ENCODE assay signal across 9 cellular contexts in genomic region chr7:130943336-130943901, GRCh38.
DNase-seq lines count a peak whose midpoint lies in the region; ATAC-seq, FAIRE-seq and TF ChIP-seq lines count a peak whose summit lies in the region.
"Had no signal": no experiment of that assay in that cellular context is flagged by ENCODE, and none has a peak within 500 bp of the region (broad histone marks: within the 10 kb centered on the region; RNA-seq: fewer than 3 reads in every experiment).

No MANE protein-coding gene starts in this region.

- peak overlapping the region; percentile 89 to 97 (median 94) for H3K4me3 Mint-ChIP-seq in CD4-positive, alpha-beta memory T cell
- no peak overlapping the region for H3K4me3 Mint-ChIP-seq in astrocyte (ENCODE audit: unreplicated experiment)
- H3K4me3 Mint-ChIP-seq: neural crest cell had no signal

- FAIRE-seq in astrocyte (lab: Jason Lieb, UNC) = peak; percentile 23

- DNase-seq in CD4-positive, alpha-beta memory T cell = peak in 4 of 5 donors; percentile 62 to 68 (median 64)
- DNase-seq in M059J (ENCODE audit: low read depth) (peak; percentile 84), astrocyte (ENCODE audit: low read depth) (peak; percentile 92), kidney tubule cell (ENCODE audit: low spot score) (peak; percentile 74), thoracic aorta (ENCODE audit: low spot score) (no peak), amygdala (lab: John Stamatoyannopoulos, UW) (no peak)

- no peaks in the 10 kb centered on the region for H3K36me3 ChIP-seq in CD4-positive, alpha-beta memory T cell (ENCODE audit: insufficient read depth, low read length)
- H3K36me3 ChIP-seq in astrocyte (ENCODE audit: insufficient read depth, low read length) (no peaks in the 10 kb centered on the region), thoracic aorta (peaks cover 2% of the 10 kb centered on the region)

- H3K4me1 ChIP-seq in CD4-positive, alpha-beta memory T cell (ENCODE audit: insufficient read depth, low read length) = peaks cover 95% of the 10 kb centered on the region
- H3K4me1 ChIP-seq in astrocyte (ENCODE audit: insufficient read depth, low read length) (peaks cover 26% of the 10 kb centered on the region), thoracic aorta (ENCODE audit: control insufficient read depth in 1 of 2, low read depth in 2 of 2) (peaks cover 35 to 69% of the 10 kb centered on the region in 2 donors)

- no peak for TF ChIP-seq CTCF in astrocyte (IDR thresholded peaks at IDR 0.05; ENCODE audit: insufficient read depth, low read depth, low read length)
- no peak for TF ChIP-seq CTCF in thoracic aorta (IDR thresholded peaks at IDR 0.05)

- no peaks in the 10 kb centered on the region for H3K9me3 Mint-ChIP-seq in CD4-positive, alpha-beta memory T cell
- H3K9me3 Mint-ChIP-seq in astrocyte (ENCODE audit: unreplicated experiment) = no peaks in the 10 kb centered on the region
- H3K9me3 Mint-ChIP-seq: neural crest cell had no signal

- H3K27ac Mint-ChIP-seq in CD4-positive, alpha-beta memory T cell = peak overlapping the region in 6 of 7 donors; percentile 93 to 99 (median 98)
- no peak overlapping the region for H3K27ac Mint-ChIP-seq in astrocyte (ENCODE audit: unreplicated experiment)

- H3K27me3 ChIP-seq in CD4-positive, alpha-beta memory T cell (ENCODE audit: insufficient read depth, low read length) = no peaks in the 10 kb centered on the region
- H3K27me3 ChIP-seq in astrocyte (ENCODE audit: insufficient read depth, low read length) (no peaks in the 10 kb centered on the region), thoracic aorta (replicated peaks; ENCODE audit: insufficient read depth) (no peaks in the 10 kb centered on the region)

- peak overlapping the region; percentile 94 for H3K9ac ChIP-seq in astrocyte (ENCODE audit: low read length)

- CTCF ChIA-PET in CD4-positive, alpha-beta memory T cell (lab: Charles Lee; ENCODE audit: partially characterized antibody) = interaction anchor here (1.8 to 9.1 kb wide), 4 partner anchors 14 to 47 kb away, joined by 5 to 100 read pairs (median 8); no protein-coding TSS in a partner anchor

- H3K9me3 ChIP-seq in CD4-positive, alpha-beta memory T cell (ENCODE audit: control insufficient read depth in 1 of 2, low read length in 2 of 2) = no peaks in the 10 kb centered on the region
- no peaks in the 10 kb centered on the region for H3K9me3 ChIP-seq in astrocyte (ENCODE audit: insufficient read depth, low read depth, low read length)
- H3K9me3 ChIP-seq in thoracic aorta = no peaks in the 10 kb centered on the region

- H3K4me3 ChIP-seq in CD4-positive, alpha-beta memory T cell (ENCODE audit: low read length in 2 of 2) = peak overlapping the region; percentile 51 to 52
- H3K4me3 ChIP-seq in astrocyte (ENCODE audit: insufficient read depth, low read depth, low read length) (peak overlapping the region; percentile 84), thoracic aorta (peak overlapping the region; percentile 62)

- H3K79me2 ChIP-seq in astrocyte (ENCODE audit: insufficient read depth, low read length) = peaks cover 100% of the 10 kb centered on the region

- peak overlapping the region; percentile 77 for H3K27ac ChIP-seq in CD4-positive, alpha-beta memory T cell (ENCODE audit: low read depth, low read length)
- H3K27ac ChIP-seq in astrocyte (ENCODE audit: low read depth, low read length) (peak overlapping the region; percentile 97), thoracic aorta (peak overlapping the region; percentile 0 to 40)

- peaks cover 21 to 72% of the 10 kb centered on the region in 2 donors for H3K36me3 Mint-ChIP-seq in CD4-positive, alpha-beta memory T cell
- H3K36me3 Mint-ChIP-seq in astrocyte (ENCODE audit: low read depth, unreplicated experiment) = peaks cover 24% of the 10 kb centered on the region

- ATAC-seq in thoracic aorta (ENCODE audit: insufficient number of reproducible peaks, low FRiP score, low read depth) (no peak), HG02571 (IDR thresholded peaks at IDR 0.05; ENCODE audit: unreplicated experiment) (no peak), HG03457 (IDR thresholded peaks at IDR 0.05; ENCODE audit: unreplicated experiment) (no peak)

- intact Hi-C loops in CD4-positive, alpha-beta memory T cell (cut with micrococcal nuclease) = loop anchor here (1.0 kb wide), 3 partner anchors 8 to 30 kb away; no protein-coding TSS in a partner anchor

- no peak overlapping the region for H2AFZ ChIP-seq in astrocyte (ENCODE audit: low read depth, low read length)

- peak overlapping the region; percentile 87 for H3K4me2 ChIP-seq in astrocyte (ENCODE audit: low read length)

- H3K27me3 Mint-ChIP-seq in CD4-positive, alpha-beta memory T cell = peaks cover 0 to 2% of the 10 kb centered on the region in 2 donors
- H3K27me3 Mint-ChIP-seq in astrocyte (ENCODE audit: low read depth, unreplicated experiment) = no peaks in the 10 kb centered on the region

- peaks cover 77 to 99% (median 87%) of the 10 kb centered on the region in 4 donors for H3K4me1 Mint-ChIP-seq in CD4-positive, alpha-beta memory T cell
- peaks cover 22% of the 10 kb centered on the region for H3K4me1 Mint-ChIP-seq in astrocyte (ENCODE audit: low read depth, unreplicated experiment)

- POLR2A ChIA-PET in CD4-positive, alpha-beta memory T cell (lab: Charles Lee; ENCODE audit: partially characterized antibody) = interaction anchor here (0.9 to 8.9 kb wide), 5 partner anchors 8 to 38 kb away, joined by 3 to 176 read pairs (median 5); no protein-coding TSS in a partner anchor

- peaks cover 15% of the 10 kb centered on the region for H4K20me1 ChIP-seq in astrocyte (ENCODE audit: insufficient read depth, low read length)

Comparison
In these comparisons a context has a peak if more than half of its experiments do, and no peak if none do; other contexts are left out.
1. DNase-seq: peak in CD4-positive, alpha-beta memory T cell (4 of 5), M059J (single experiment), astrocyte (single experiment) and kidney tubule cell (single experiment); none in thoracic aorta (single experiment) and amygdala (0 of 56).
2. H3K27ac ChIP-seq: peak in every context shown above with its lines; median percentile 97 in astrocyte; 77 in CD4-positive, alpha-beta memory T cell; 20 in thoracic aorta.
3. Peak in every context shown above with its lines, with median percentiles within 50 percentile points of each other: H3K4me3 ChIP-seq.